Comparison of ENCODE assay signal across 8 cellular contexts in genomic region chr17:28895794-28896447, GRCh38. TPM values are rescaled to one million over a fixed set of nuclear protein-coding genes. Genes with fewer than 3 reads are reported as not detected.
A peak's percentile ranks its signal among the peaks of the same experiment; 100 is the strongest.
DNase-seq lines count a peak whose midpoint lies in the region; ATAC-seq and TF ChIP-seq lines count a peak whose summit lies in the region.

No MANE protein-coding gene starts in this region.

- H3K4me3 Mint-ChIP-seq in brain (peak overlapping the region; percentile 89 to 96 (median 94)), mesothelial cell of epicardium (peak overlapping the region; percentile 87)

- no peaks in the 10 kb centered on the region for H3K36me3 ChIP-seq in left ventricle myocardium inferior
- no peaks in the 10 kb centered on the region for H3K36me3 ChIP-seq in vagina

- intact Hi-C loops in left ventricle myocardium inferior (cut with micrococcal nuclease): no loop called here
- intact Hi-C loops in left cardiac atrium (cut with DNase I): no loop called here
- intact Hi-C loops in vagina (cut with DNase I): loop anchor here (5.0 kb wide), 1 partner anchor 134 kb away; no protein-coding TSS in a partner anchor

- H3K9me3 Mint-ChIP-seq in brain (peaks cover 0 to 3% (median 0%) of the 10 kb centered on the region in 5 experiments), mesothelial cell of epicardium (no peaks in the 10 kb centered on the region)

- no peaks in the 10 kb centered on the region for H3K27me3 ChIP-seq in left ventricle myocardium inferior (ENCODE audit: low read depth)
- H3K27me3 ChIP-seq in vagina: no peaks in the 10 kb centered on the region

- H3K4me1 Mint-ChIP-seq in brain (peaks cover 62% of the 10 kb centered on the region), mesothelial cell of epicardium (peaks cover 19% of the 10 kb centered on the region)

- TF ChIP-seq CTCF in left ventricle myocardium inferior (IDR thresholded peaks at IDR 0.05; ENCODE audit: borderline replicate concordance) (no peak), brain (conservative IDR thresholded peaks at IDR 0.05) (no peak), mesothelial cell of epicardium (IDR thresholded peaks at IDR 0.05; ENCODE audit: unreplicated experiment) (no peak), vagina (IDR thresholded peaks at IDR 0.05) (no peak)

- peak overlapping the region; percentile 98 for H3K4me3 ChIP-seq in left ventricle myocardium inferior
- peak overlapping the region; percentile 83 to 90 for H3K4me3 ChIP-seq in vagina

- no peak for ATAC-seq in left cardiac atrium

- H3K27ac Mint-ChIP-seq in brain (peak overlapping the region; percentile 91 to 98 (median 95)), mesothelial cell of epicardium (peak overlapping the region; percentile 92)

- no peaks in the 10 kb centered on the region for H3K9me3 ChIP-seq in left ventricle myocardium inferior (replicated peaks)
- no peaks in the 10 kb centered on the region for H3K9me3 ChIP-seq in vagina

- H3K27ac ChIP-seq in left ventricle myocardium inferior (replicated peaks) (peak overlapping the region; percentile 95), vagina (peak overlapping the region; percentile 93)

- no peak for TF ChIP-seq POLR2A in vagina (IDR thresholded peaks at IDR 0.05)

- H3K4me1 ChIP-seq in left ventricle myocardium inferior (peaks cover 65% of the 10 kb centered on the region), vagina (peaks cover 57% of the 10 kb centered on the region)

- peaks cover 29% of the 10 kb centered on the region for H3K36me3 Mint-ChIP-seq in brain
- peaks cover 3% of the 10 kb centered on the region for H3K36me3 Mint-ChIP-seq in mesothelial cell of epicardium

- peaks cover 8% of the 10 kb centered on the region for H3K27me3 Mint-ChIP-seq in brain
- H3K27me3 Mint-ChIP-seq in mesothelial cell of epicardium (ENCODE audit: low read depth): no peaks in the 10 kb centered on the region

- no peak for DNase-seq in left ventricle myocardium inferior
- DNase-seq in left cardiac atrium: no peak
- no peak for DNase-seq in mesothelial cell of epicardium (ENCODE audit: low spot score in 2 of 2, unreplicated experiment in 2 of 2)
- DNase-seq in vagina (ENCODE audit: extremely low spot score in 2 of 2): no peak
- no peak for DNase-seq in amygdala (lab: John Stamatoyannopoulos, UW)
- DNase-seq in anterior cingulate cortex (lab: John Stamatoyannopoulos, UW): no peak
- DNase-seq in mesenteric fat pad (ENCODE audit: low spot score): no peak

RNA-seq across cellular contexts. Expression of gene FLOT2, which starts 1.6 kb away (rescaled TPM):
- 84.2 TPM for total RNA-seq in left ventricle myocardium inferior
- total RNA-seq in left cardiac atrium: 100 to 1,000 TPM in 1 of 2 donors, 10 to 100 TPM in 1; 89.9 to 107 TPM
- polyA plus RNA-seq in brain (ENCODE audit: insufficient read depth, low read depth, low replicate concordance): 183 TPM
- total RNA-seq in mesothelial cell of epicardium: 74.4 to 85.4 TPM (median 79.4 TPM) in 3 replicates
- total RNA-seq in vagina: 56.2 TPM
- total RNA-seq in mesenteric fat pad: 126 TPM

RNA-seq across cellular contexts. Expression of gene DHRS13, which starts 7.0 kb away (rescaled TPM):
- total RNA-seq in left ventricle myocardium inferior: 3.1 TPM
- 1 to 10 TPM; 2.8 to 3.7 TPM for total RNA-seq in left cardiac atrium
- 34.5 TPM for polyA plus RNA-seq in brain (ENCODE audit: insufficient read depth, low read depth, low replicate concordance)
- 10.3 to 12.4 TPM (median 12.1 TPM) in 3 replicates for total RNA-seq in mesothelial cell of epicardium
- total RNA-seq in vagina: 11.8 TPM
- total RNA-seq in mesenteric fat pad: 5.5 TPM

RNA-seq across cellular contexts. Expression of gene ERAL1, which starts 41.1 kb away (rescaled TPM):
- total RNA-seq in left ventricle myocardium inferior (35.4 TPM), left cardiac atrium (10 to 100 TPM; 29.0 to 30.2 TPM), mesothelial cell of epicardium (37.4 to 43.4 TPM (median 38.4 TPM) in 3 replicates), vagina (44.9 TPM), mesenteric fat pad (26.3 TPM)
- polyA plus RNA-seq in brain (ENCODE audit: insufficient read depth, low read depth, low replicate concordance): 91.1 TPM

RNA-seq across cellular contexts. Expression of gene FAM222B, which starts 53.3 kb away (rescaled TPM):
- total RNA-seq in left ventricle myocardium inferior (17.5 TPM), left cardiac atrium (10 to 100 TPM; 15.7 to 18.8 TPM), mesothelial cell of epicardium (36.3 to 37.9 TPM (median 37.7 TPM) in 3 replicates), vagina (14.2 TPM), mesenteric fat pad (32.0 TPM)
- polyA plus RNA-seq in brain (ENCODE audit: insufficient read depth, low read depth, low replicate concordance): 32.3 TPM

RNA-seq across cellular contexts. Expression of gene PHF12, which starts 55.4 kb away (rescaled TPM):
- total RNA-seq in left ventricle myocardium inferior: 17.2 TPM
- 10 to 100 TPM; 18.8 to 23.4 TPM for total RNA-seq in left cardiac atrium
- polyA plus RNA-seq in brain (ENCODE audit: insufficient read depth, low read depth, low replicate concordance): 43.1 TPM
- total RNA-seq in mesothelial cell of epicardium: 60.1 to 69.3 TPM (median 60.3 TPM) in 3 replicates
- total RNA-seq in vagina: 54.5 TPM
- 29.3 TPM for total RNA-seq in mesenteric fat pad
